8 cellular contexts compared by ENCODE assay signal in genomic region chr10:128069351-128070051, GRCh38. TPM values are rescaled to one million over a fixed set of nuclear protein-coding genes. Genes with fewer than 3 reads are reported as not detected.
DNase-seq lines count a peak whose midpoint lies in the region; ATAC-seq lines count a peak whose summit lies in the region.

No MANE protein-coding gene starts in this region.

- intact Hi-C loops in left colon (cut with DNase I, micrococcal nuclease): loop anchor here in 1 of 2 donors (10.0 kb wide), 1 partner anchor 75 kb away; no protein-coding TSS in a partner anchor

- ATAC-seq in HG02981 (IDR thresholded peaks at IDR 0.05; ENCODE audit: unreplicated experiment): peak; percentile 36
- ATAC-seq in left colon: peak; percentile 84

- DNase-seq in NCI-H2029 treated with DMSO at 0.1 percent for 48 hours (lab: John Stamatoyannopoulos, UW): peak; percentile 44
- DNase-seq in NCI-H2029 (lab: John Stamatoyannopoulos, UW): no peak
- peak; percentile 59 for DNase-seq in NCI-H2227 (lab: John Stamatoyannopoulos, UW; ENCODE audit: unreplicated experiment)
- peak; percentile 66 for DNase-seq in activated CD4-positive, CD25-positive, alpha-beta regulatory T cell treated with anti-CD3 and anti-CD28 coated beads, Interleukin-2, amount 50 U/mL, for 16 hours (ENCODE audit: low read depth, low spot score)
- DNase-seq in central memory CD4-positive, alpha-beta T cell: peak; percentile 72
- peak; percentile 58 to 66 for DNase-seq in left colon
- peak; percentile 84 for DNase-seq in stimulated activated CD4-positive, alpha-beta T cell treated with anti-CD3 and anti-CD28 coated beads, Interleukin-4, amount 100 ng/mL, for 1 hour

RNA-seq across cellular contexts. Expression of gene MKI67, which starts 56.7 kb away (rescaled TPM):
- 10 to 100 TPM; 10.8 to 39.5 TPM for total RNA-seq in left colon
